ENCODE assay signal across 12 cellular contexts in genomic region chr16:83200005-83200779, GRCh38.
A peak's percentile ranks its signal among the peaks of the same experiment; 100 is the strongest.
DNase-seq lines count a peak whose midpoint lies in the region; ATAC-seq, FAIRE-seq and TF ChIP-seq lines count a peak whose summit lies in the region.
"Had no signal": no experiment of that assay in that cellular context is flagged by ENCODE, and none has a peak within 500 bp of the region (broad histone marks: within the 10 kb centered on the region; RNA-seq: fewer than 3 reads in every experiment).

No MANE protein-coding gene starts in this region.

- DNase-seq in MCF 10A (ENCODE audit: unreplicated experiment): peak; percentile 59
- no peak for DNase-seq in breast epithelium (ENCODE audit: low spot score in 2 of 2)
- no peak for DNase-seq in SK-N-SH
- peak; percentile 32 for DNase-seq in left ventricle myocardium superior
- DNase-seq in urothelium cell line (ENCODE audit: low spot score): peak; percentile 13
- no peak for DNase-seq in coronary artery (ENCODE audit: low spot score)
- no peak for DNase-seq in type B pancreatic cell (ENCODE audit: extremely low spot score, unreplicated experiment)
- no peak for DNase-seq in hepatic stellate cell (ENCODE audit: low spot score)
- DNase-seq: AML-193, GOT3 had no signal

- no peak overlapping the region for H3K9ac ChIP-seq in SK-N-SH

- H3K4me3 Mint-ChIP-seq in MCF 10A (ENCODE audit: unreplicated experiment) (no peak overlapping the region), type B pancreatic cell (no peak overlapping the region)
- H3K4me3 Mint-ChIP-seq: activated naive CD4-positive, alpha-beta T cell treated with anti-CD3 and anti-CD28 coated beads, Interleukin-2, amount 50 U/mL, for 24 hours had no signal

- H3K4me3 ChIP-seq in breast epithelium: no peak overlapping the region
- no peak overlapping the region for H3K4me3 ChIP-seq in SK-N-SH (ENCODE audit: low read depth in 2 of 2, low read length in 1 of 2)
- H3K4me3 ChIP-seq in coronary artery: no peak overlapping the region

- peak; percentile 45 for TF ChIP-seq RAD21 in SK-N-SH (IDR thresholded peaks at IDR 0.05; ENCODE audit: low read length)

- H3K36me3 ChIP-seq in breast epithelium: no peaks in the 10 kb centered on the region
- H3K36me3 ChIP-seq in SK-N-SH (replicated peaks in 1 of 2; ENCODE audit: control insufficient read depth in 1 of 2, insufficient read depth in 2 of 2, low read length in 1 of 2): no peaks in the 10 kb centered on the region

- H3K4me2 ChIP-seq in SK-N-SH: no peak overlapping the region

- no peak overlapping the region for H3K27ac ChIP-seq in breast epithelium
- no peak overlapping the region for H3K27ac ChIP-seq in SK-N-SH (ENCODE audit: low read depth in 2 of 2, low read length in 1 of 2)
- no peak overlapping the region for H3K27ac ChIP-seq in coronary artery

- no peaks in the 10 kb centered on the region for H3F3A ChIP-seq in SK-N-SH (replicated peaks; ENCODE audit: insufficient read depth)

- no TSS peak for BruUV-seq in MCF 10A (replicated peaks; lab: Mats Ljungman, UMichigan)

- H4K20me1 ChIP-seq in SK-N-SH (ENCODE audit: insufficient read depth): no peaks in the 10 kb centered on the region

- peak; percentile 58 for ATAC-seq in left ventricle myocardium superior
- ATAC-seq: sciatic nerve had no signal

- no peak overlapping the region for H3K27ac Mint-ChIP-seq in MCF 10A (ENCODE audit: low read depth, unreplicated experiment)
- no peak overlapping the region for H3K27ac Mint-ChIP-seq in type B pancreatic cell
- H3K27ac Mint-ChIP-seq: activated naive CD4-positive, alpha-beta T cell treated with anti-CD3 and anti-CD28 coated beads, Interleukin-2, amount 50 U/mL, for 24 hours had no signal

- CTCF ChIA-PET in MCF 10A (lab: Yijun Ruan, JAX) (interaction anchor here (0.7 kb wide), 1 partner anchor 44 kb away, joined by 4 read pairs; no protein-coding TSS in a partner anchor), SK-N-SH (lab: Yijun Ruan, JAX) (interaction anchor here (0.6 to 2.8 kb wide), 2 partner anchors 14 to 316 kb away, joined by 3 to 14 read pairs; no protein-coding TSS in a partner anchor)

- FAIRE-seq in urothelium cell line (lab: Jason Lieb, UNC): no peak

- no peak for TF ChIP-seq CTCF in MCF 10A (IDR thresholded peaks at IDR 0.05; ENCODE audit: unreplicated experiment)
- TF ChIP-seq CTCF in breast epithelium (IDR thresholded peaks at IDR 0.05): no peak
- peak; percentile 48 for TF ChIP-seq CTCF in SK-N-SH (IDR thresholded peaks at IDR 0.05)
- TF ChIP-seq CTCF in coronary artery (IDR thresholded peaks at IDR 0.05): no peak
- no peak for TF ChIP-seq CTCF in type B pancreatic cell (conservative IDR thresholded peaks at IDR 0.05)

- no peak for TF ChIP-seq EP300 in SK-N-SH (IDR thresholded peaks at IDR 0.05; ENCODE audit: borderline replicate concordance in 1 of 2, low read depth in 1 of 2, low read length in 1 of 2)

- H3K36me3 Mint-ChIP-seq in MCF 10A (ENCODE audit: insufficient read depth, unreplicated experiment) (no peaks in the 10 kb centered on the region), type B pancreatic cell (no peaks in the 10 kb centered on the region)
- H3K36me3 Mint-ChIP-seq: activated naive CD4-positive, alpha-beta T cell treated with anti-CD3 and anti-CD28 coated beads, Interleukin-2, amount 50 U/mL, for 24 hours had no signal

- no peaks in the 10 kb centered on the region for H3K9me2 ChIP-seq in SK-N-SH

- H2AFZ ChIP-seq in SK-N-SH (ENCODE audit: low read depth): no peak overlapping the region

- H3K27me3 ChIP-seq in breast epithelium: no peaks in the 10 kb centered on the region
- no peaks in the 10 kb centered on the region for H3K27me3 ChIP-seq in SK-N-SH (ENCODE audit: insufficient read depth)

- no peaks in the 10 kb centered on the region for H3K9me3 Mint-ChIP-seq in MCF 10A (ENCODE audit: unreplicated experiment)
- H3K9me3 Mint-ChIP-seq in type B pancreatic cell: no peaks in the 10 kb centered on the region

- H3K79me2 ChIP-seq in SK-N-SH (ENCODE audit: insufficient read depth): no peaks in the 10 kb centered on the region

- intact Hi-C loops in MCF 10A (cut with micrococcal nuclease): no loop called here
- intact Hi-C loops in breast epithelium (cut with DNase I; ENCODE audit: low total_unique reads): no loop called here
- intact Hi-C loops in left ventricle myocardium superior (cut with micrococcal nuclease): no loop called here

- no peaks in the 10 kb centered on the region for H3K4me1 ChIP-seq in breast epithelium
- no peaks in the 10 kb centered on the region for H3K4me1 ChIP-seq in SK-N-SH (ENCODE audit: control insufficient read depth in 1 of 2, insufficient read depth in 2 of 2, low read depth in 1 of 2, low read length in 1 of 2)

- no peak for TF ChIP-seq POLR2A in breast epithelium (IDR thresholded peaks at IDR 0.05)

- POLR2A ChIA-PET in MCF 10A (lab: Yijun Ruan, JAX) (no interaction called here), SK-N-SH (lab: Yijun Ruan, JAX) (no interaction called here)

- H3K27me3 Mint-ChIP-seq in MCF 10A (ENCODE audit: insufficient read depth, unreplicated experiment) (no peaks in the 10 kb centered on the region), type B pancreatic cell (peaks cover 13% of the 10 kb centered on the region)
- H3K27me3 Mint-ChIP-seq: activated naive CD4-positive, alpha-beta T cell treated with anti-CD3 and anti-CD28 coated beads, Interleukin-2, amount 50 U/mL, for 24 hours had no signal

- H3K4me1 Mint-ChIP-seq in MCF 10A (ENCODE audit: insufficient read depth, unreplicated experiment) (peaks cover 6% of the 10 kb centered on the region), type B pancreatic cell (ENCODE audit: unreplicated experiment) (no peaks in the 10 kb centered on the region)
- H3K4me1 Mint-ChIP-seq: activated naive CD4-positive, alpha-beta T cell treated with anti-CD3 and anti-CD28 coated beads, Interleukin-2, amount 50 U/mL, for 24 hours had no signal

- H3K9me3 ChIP-seq in breast epithelium (no peaks in the 10 kb centered on the region), SK-N-SH (no peaks in the 10 kb centered on the region)

- 17% methylated on average over 9 of the region's 13 CpGs for WGBS in SK-N-SH (ENCODE audit: low lambda C conversion rate)

TF ChIP-seq in SK-N-SH, 30 proteins besides CTCF, POLR2A, EP300 and RAD21:
- TF ChIP-seq ZBTB33 (IDR thresholded peaks at IDR 0.05; ENCODE audit: borderline replicate concordance, low read depth) (no peak), SMC3 (IDR thresholded peaks at IDR 0.05; ENCODE audit: low read depth, low read length) (peak; percentile 35), POLR2AphosphoS5 (IDR thresholded peaks at IDR 0.05; ENCODE audit: low read depth, low read length) (no peak), REST (IDR thresholded peaks at IDR 0.05; ENCODE audit: low read depth, low read length) (peak; percentile 82), GATA2 (CRISPR knock-in tag; IDR thresholded peaks at IDR 0.05) (no peak)

Comparison
In these comparisons a context has a peak if more than half of its experiments do, and no peak if none do; other contexts are left out.
1. DNase-seq: peak in MCF 10A (single experiment), left ventricle myocardium superior (single experiment) and urothelium cell line (single experiment); none in breast epithelium (0 of 2), SK-N-SH (single experiment), coronary artery (single experiment), type B pancreatic cell (single experiment) and hepatic stellate cell (single experiment).